20 cellular contexts compared by ENCODE assay signal in the genomic region with DNA sequence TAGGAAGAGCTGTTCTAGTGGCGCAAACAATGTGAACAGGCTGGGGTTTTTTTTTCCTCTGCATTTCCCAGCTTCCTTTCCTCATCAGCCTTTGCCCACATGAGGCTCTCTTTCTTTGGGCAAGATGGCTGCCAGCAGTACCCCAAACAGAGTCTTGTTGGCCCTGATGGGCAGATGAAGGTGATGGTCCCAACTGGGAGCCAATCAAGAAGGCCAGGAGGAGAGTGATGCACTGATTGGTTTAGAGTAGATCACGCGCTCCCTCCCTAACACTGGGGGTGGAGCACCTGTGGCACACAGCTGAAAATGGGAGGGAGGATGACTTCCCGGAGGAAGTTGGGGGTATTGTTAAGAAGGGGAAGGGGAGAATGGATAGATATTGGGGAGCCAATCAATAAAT.
DNase-seq lines count a peak whose midpoint lies in the region; ATAC-seq, FAIRE-seq and TF ChIP-seq lines count a peak whose summit lies in the region.
"Had no signal": no experiment of that assay in that cellular context is flagged by ENCODE, and none has a peak within 500 bp of the region (broad histone marks: within the 10 kb centered on the region; RNA-seq: fewer than 3 reads in every experiment).

No MANE protein-coding gene starts in this region.

- H2BK120ac ChIP-seq in mesendoderm (ENCODE audit: low read depth, low read length), result no peak overlapping the region

- TF ChIP-seq CTCF in GM23338 (conservative IDR thresholded peaks at IDR 0.05; ENCODE audit: low read depth in 2 of 2) (no peak), astrocyte (IDR thresholded peaks at IDR 0.05; ENCODE audit: insufficient read depth, low read depth, low read length) (no peak)

- no peaks in the 10 kb centered on the region for H3K27me3 ChIP-seq in GM23338 (ENCODE audit: insufficient read depth)
- H3K27me3 ChIP-seq in astrocyte (ENCODE audit: insufficient read depth, low read length), result no peaks in the 10 kb centered on the region
- H3K27me3 ChIP-seq in mesendoderm (ENCODE audit: insufficient read depth, low read length, poor library complexity), result no peaks in the 10 kb centered on the region
- H3K27me3 ChIP-seq in small intestine (ENCODE audit: control insufficient read depth in 2 of 2, insufficient read depth in 2 of 2, low read length in 2 of 2), result no peaks in the 10 kb centered on the region
- H3K27me3 ChIP-seq: BLaER1, MG63 had no signal

- no peak overlapping the region for H2BK15ac ChIP-seq in mesendoderm (replicated peaks; ENCODE audit: low read depth)

- no peak overlapping the region for H3K4me2 ChIP-seq in GM23338
- no peak overlapping the region for H3K4me2 ChIP-seq in astrocyte (ENCODE audit: low read length)
- no peak overlapping the region for H3K4me2 ChIP-seq in mesendoderm (ENCODE audit: low read length)
- H3K4me2 ChIP-seq: A549, BLaER1 had no signal

- H4K5ac ChIP-seq in mesendoderm (ENCODE audit: low read length), result peak overlapping the region; percentile 12

- H4K8ac ChIP-seq in mesendoderm (ENCODE audit: low read depth, low read length), result no peak overlapping the region

- H3K9me3 Mint-ChIP-seq in GM23338, result peaks cover 10% of the 10 kb centered on the region; the same call in 1 of the 3 replicates
- H3K9me3 Mint-ChIP-seq in astrocyte (ENCODE audit: unreplicated experiment), result peaks cover 5% of the 10 kb centered on the region
- H3K9me3 Mint-ChIP-seq: CD8-positive, alpha-beta T cell had no signal

- ATAC-seq in GM23338 (peak; percentile 17), HG03439 (IDR thresholded peaks at IDR 0.05; ENCODE audit: unreplicated experiment) (no peak)
- ATAC-seq: CD8-positive, alpha-beta T cell had no signal

- no peaks in the 10 kb centered on the region for H3K79me1 ChIP-seq in mesendoderm (ENCODE audit: low read length)

- H3K27ac ChIP-seq in GM23338 (ENCODE audit: low read depth), result no peak overlapping the region
- peak overlapping the region; percentile 65 for H3K27ac ChIP-seq in astrocyte (ENCODE audit: low read depth, low read length)
- no peak overlapping the region for H3K27ac ChIP-seq in mesendoderm (ENCODE audit: low read depth, low read length)
- peak overlapping the region; percentile 73 to 76 for H3K27ac ChIP-seq in small intestine (ENCODE audit: low read depth in 1 of 2, low read length in 1 of 2)
- H3K27ac ChIP-seq: A549, BLaER1 had no signal

- H3K4ac ChIP-seq in mesendoderm (ENCODE audit: low read depth, low read length), result no peak overlapping the region

- DNase-seq in GM23338 (ENCODE audit: low spot score), result no peak
- DNase-seq in astrocyte (ENCODE audit: low read depth), result no peak
- DNase-seq in mesendoderm, result no peak
- DNase-seq in small intestine, result no peak
- DNase-seq in HUDEP-2 (lab: John Stamatoyannopoulos, UW; ENCODE audit: unreplicated experiment in 76 of 76), result no peak
- DNase-seq in RKO (ENCODE audit: low spot score), result no peak
- DNase-seq: CD8-positive, alpha-beta T cell; MG63; NCI-H1048; NCI-H1436; NCI-H1930; NCI-H526 treated with DMSO at 0.1 percent for 48 hours; NK-92 treated with Interleukin-12 subunit alpha and Interleukin-12 subunit beta, amount 100 ng/mL, for 24 hours; Right ventricle myocardium superior had no signal

- H2BK5ac ChIP-seq in mesendoderm (ENCODE audit: low read length), result peak overlapping the region; percentile 40

- H3K18ac ChIP-seq in mesendoderm (ENCODE audit: low read length), result no peak overlapping the region

- H3K56ac ChIP-seq in mesendoderm (ENCODE audit: low read length), result no peak overlapping the region

- no peaks in the 10 kb centered on the region for H3K79me2 ChIP-seq in GM23338 (replicated peaks; ENCODE audit: insufficient read depth)
- no peaks in the 10 kb centered on the region for H3K79me2 ChIP-seq in astrocyte (ENCODE audit: insufficient read depth, low read length)
- no peaks in the 10 kb centered on the region for H3K79me2 ChIP-seq in mesendoderm (ENCODE audit: control insufficient read depth, insufficient read depth, low read length)

- FAIRE-seq in astrocyte (lab: Jason Lieb, UNC) (no peak), small intestine (lab: Jason Lieb, UNC) (no peak)
- FAIRE-seq: A549, GM12891, GM18507, RCC 7860 had no signal

- peaks cover 12% of the 10 kb centered on the region for H3K27me3 Mint-ChIP-seq in GM23338 (ENCODE audit: insufficient read depth, low read depth, poor library complexity)
- peaks cover 5% of the 10 kb centered on the region for H3K27me3 Mint-ChIP-seq in astrocyte (ENCODE audit: low read depth, unreplicated experiment)

- H3K27ac Mint-ChIP-seq in GM23338 (no peak overlapping the region), astrocyte (ENCODE audit: unreplicated experiment) (no peak overlapping the region)
- H3K27ac Mint-ChIP-seq: CD8-positive, alpha-beta T cell had no signal

- WGBS in mesendoderm (ENCODE audit: extremely low coverage, insufficient coverage, low lambda C conversion rate), result no CpG with 5 or more reads among the region's 4 CpGs
- WGBS in small intestine, 3 donors, result 91 to 97% (median 94%) methylated on average over 4 of the region's 4 CpGs

- H3K23ac ChIP-seq in mesendoderm (ENCODE audit: low read length), result no peak overlapping the region

- peaks cover 24% of the 10 kb centered on the region for H3K36me3 Mint-ChIP-seq in GM23338 (ENCODE audit: low read depth)
- H3K36me3 Mint-ChIP-seq in astrocyte (ENCODE audit: low read depth, unreplicated experiment), result peaks cover 3% of the 10 kb centered on the region
- H3K36me3 Mint-ChIP-seq: CD8-positive, alpha-beta T cell had no signal

- H3K4me1 Mint-ChIP-seq in GM23338 (peaks cover 30% of the 10 kb centered on the region), astrocyte (ENCODE audit: low read depth, unreplicated experiment) (peaks cover 24% of the 10 kb centered on the region)

- H3K4me3 Mint-ChIP-seq in GM23338 (no peak overlapping the region), astrocyte (ENCODE audit: unreplicated experiment) (no peak overlapping the region)
- H3K4me3 Mint-ChIP-seq: CD8-positive, alpha-beta T cell had no signal

- H3K4me3 ChIP-seq in GM23338 (no peak overlapping the region), astrocyte (ENCODE audit: insufficient read depth, low read depth, low read length) (no peak overlapping the region), mesendoderm (ENCODE audit: low read length) (no peak overlapping the region), small intestine (ENCODE audit: low read depth in 1 of 2, low read length in 2 of 2) (no peak overlapping the region)
- H3K4me3 ChIP-seq: A549, BLaER1, MG63 had no signal

- H3F3A ChIP-seq in GM23338 (replicated peaks; ENCODE audit: low read depth), result peaks cover 4% of the 10 kb centered on the region; the same call in 1 of the 2 replicates

- no peak overlapping the region for H2AFZ ChIP-seq in GM23338
- no peak overlapping the region for H2AFZ ChIP-seq in astrocyte (ENCODE audit: low read depth, low read length)

- H3K9me3 ChIP-seq in astrocyte (ENCODE audit: insufficient read depth, low read depth, low read length) (no peaks in the 10 kb centered on the region), small intestine (ENCODE audit: control insufficient read depth, low read depth) (no peaks in the 10 kb centered on the region)
- H3K9me3 ChIP-seq: MG63 had no signal

- H2AK5ac ChIP-seq in mesendoderm (ENCODE audit: low read length), result no peak overlapping the region

- H3K4me1 ChIP-seq in GM23338 (ENCODE audit: insufficient read depth), result peaks cover 23% of the 10 kb centered on the region
- peaks cover 40% of the 10 kb centered on the region for H3K4me1 ChIP-seq in astrocyte (ENCODE audit: insufficient read depth, low read length)
- peaks cover 3% of the 10 kb centered on the region for H3K4me1 ChIP-seq in mesendoderm (ENCODE audit: control insufficient read depth, low read depth, low read length)
- peaks cover 0 to 4% of the 10 kb centered on the region in 2 donors for H3K4me1 ChIP-seq in small intestine (ENCODE audit: control insufficient read depth in 2 of 2, insufficient read depth in 1 of 2, low read depth in 1 of 2, low read length in 1 of 2)
- H3K4me1 ChIP-seq: A549 had no signal

- peaks cover 6% of the 10 kb centered on the region; the same call in 1 of the 2 replicates for H3K9me2 ChIP-seq in GM23338 (ENCODE audit: insufficient read depth)

- no peaks in the 10 kb centered on the region for H3K36me3 ChIP-seq in GM23338 (ENCODE audit: insufficient read depth)
- no peaks in the 10 kb centered on the region for H3K36me3 ChIP-seq in astrocyte (ENCODE audit: insufficient read depth, low read length)
- H3K36me3 ChIP-seq in mesendoderm (ENCODE audit: control insufficient read depth, insufficient read depth, low read length), result no peaks in the 10 kb centered on the region
- no peaks in the 10 kb centered on the region for H3K36me3 ChIP-seq in small intestine (ENCODE audit: control insufficient read depth in 2 of 2, insufficient read depth in 2 of 2, low read length in 2 of 2)
- H3K36me3 ChIP-seq: BLaER1, MG63 had no signal

- H4K20me1 ChIP-seq in GM23338 (replicated peaks; ENCODE audit: insufficient read depth), result no peaks in the 10 kb centered on the region
- H4K20me1 ChIP-seq in astrocyte (ENCODE audit: insufficient read depth, low read length), result no peaks in the 10 kb centered on the region
- H4K20me1 ChIP-seq: BLaER1 had no signal

- H3K9ac ChIP-seq in astrocyte (ENCODE audit: low read length) (no peak overlapping the region), mesendoderm (ENCODE audit: low read length) (no peak overlapping the region)
- H3K9ac ChIP-seq: BLaER1 had no signal

TF ChIP-seq in GM23338, 12 proteins besides CTCF, POLR2A, EP300 and RAD21:
- no peak for TF ChIP-seq NANOG (IDR thresholded peaks at IDR 0.05; ENCODE audit: borderline replicate concordance)
- TF ChIP-seq POLR2AphosphoS5 (IDR thresholded peaks at IDR 0.05; ENCODE audit: low read depth), result no peak

Comparison
In these comparisons a context has a peak if more than half of its experiments do, and no peak if none do; other contexts are left out.
1. H3K27ac ChIP-seq: peak in astrocyte (single experiment) and small intestine (2 of 2); none in GM23338 (single experiment) and mesendoderm (single experiment).